ENCODE assay signal across 8 cellular contexts in the genomic region with DNA sequence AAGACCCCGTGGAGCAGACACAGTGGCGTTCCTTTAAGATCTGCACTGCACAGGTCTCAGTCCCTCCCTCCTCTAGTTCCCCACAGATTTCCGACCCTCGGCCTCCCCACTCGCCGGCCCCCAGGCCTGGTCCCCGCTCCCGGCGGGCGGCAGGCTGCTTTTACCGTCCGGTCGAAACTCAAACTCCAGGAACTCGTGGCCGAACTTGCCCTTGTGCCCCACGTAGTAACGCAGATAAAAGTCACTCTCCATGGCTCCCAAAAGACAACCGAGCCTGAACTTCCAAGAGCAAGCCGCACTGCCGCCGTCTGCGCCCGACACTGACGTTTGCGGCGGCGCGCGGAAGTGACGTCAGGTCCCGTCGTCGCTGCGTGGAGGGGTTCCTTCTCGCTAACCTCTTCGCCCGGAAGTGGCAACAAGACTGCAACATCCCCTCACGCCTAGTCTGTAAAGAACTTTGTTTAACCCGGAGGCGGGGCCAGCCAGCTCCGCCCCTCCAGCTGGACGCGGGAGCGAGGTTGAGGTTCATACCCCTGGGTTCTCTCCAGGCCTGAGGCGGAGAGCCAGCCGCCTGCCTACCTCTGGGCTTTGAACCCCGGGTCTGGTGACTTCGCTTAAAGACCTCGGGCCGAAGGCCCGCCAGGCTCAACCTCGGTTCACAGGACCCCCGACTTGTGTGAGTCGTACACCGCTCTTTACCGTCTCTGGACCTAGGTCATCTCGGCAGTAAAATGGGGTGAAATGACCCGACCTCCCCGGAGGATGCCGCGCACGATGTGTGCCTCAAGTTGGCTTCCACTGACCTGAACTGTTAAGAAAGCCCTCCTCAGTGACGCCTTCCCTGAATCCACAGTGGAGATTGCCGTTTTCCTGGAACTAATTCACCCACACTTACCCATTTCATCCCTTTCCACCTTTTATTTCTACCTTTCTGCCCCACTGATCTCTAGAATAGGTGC. TPM values are rescaled to one million over a fixed set of nuclear protein-coding genes. Genes with fewer than 3 reads are reported as not detected.
DNase-seq lines count a peak whose midpoint lies in the region; ATAC-seq, FAIRE-seq and TF ChIP-seq lines count a peak whose summit lies in the region.

A gene (minus strand): TSS at position 322 of the 959 bp plus-strand sequence. CDS start 70 bp downstream, at position 252.

- TF ChIP-seq POLR2A in GM12891 (IDR thresholded peaks at IDR 0.05; ENCODE audit: low read depth, low read length) = peak; percentile 82

- ATAC-seq in HG02840 (IDR thresholded peaks at IDR 0.05; ENCODE audit: low FRiP score, unreplicated experiment) (peak; percentile 94), T-cell (replicated peaks in 1 of 4) (peak; percentile 95 to 99 (median 98))

- POLR2A ChIA-PET in T-cell (lab: Charles Lee) = interaction anchor here (0.6 to 0.7 kb wide), 2 partner anchors 24 to 448 kb away, joined by 4 to 14 read pairs; no protein-coding TSS in a partner anchor

- 4 to 8% (median 4%) methylated on average over 64 of the region's 64 CpGs for WGBS in adipose tissue, 3 donors

- TF ChIP-seq CTCF in type B pancreatic cell (conservative IDR thresholded peaks at IDR 0.05) = no peak

- peak; percentile 99 for FAIRE-seq in GM12891 (lab: Jason Lieb, UNC)

- H3K27ac Mint-ChIP-seq in T-cell (peak within 1 kb of the TSS; percentile 89 to 93), type B pancreatic cell (peak within 1 kb of the TSS; percentile 98)

- H3K4me3 Mint-ChIP-seq in T-cell (peak within 1 kb of the TSS; percentile 95 to 99 (median 98)), type B pancreatic cell (peak within 1 kb of the TSS; percentile 92)

- H3K27me3 Mint-ChIP-seq in T-cell = no peaks in the 10 kb centered on the region
- H3K27me3 Mint-ChIP-seq in type B pancreatic cell = no peaks in the 10 kb centered on the region

- H3K27ac ChIP-seq in adipose tissue (ENCODE audit: low read depth, low read length) = no peak within 1 kb of the TSS

- H3K9me3 Mint-ChIP-seq in T-cell = no peaks in the 10 kb centered on the region
- H3K9me3 Mint-ChIP-seq in type B pancreatic cell = no peaks in the 10 kb centered on the region

- peak; percentile 98 for DNase-seq in GM12891 (ENCODE audit: insufficient read length, low spot score)
- peak; percentile 59 for DNase-seq in NCI-H1436 treated with DMSO at 0.1 percent for 48 hours (lab: John Stamatoyannopoulos, UW)
- peak; percentile 87 to 96 (median 93) for DNase-seq in T-cell
- peak; percentile 97 for DNase-seq in cardiac septum (ENCODE audit: low spot score)
- peak; percentile 94 for DNase-seq in pons (ENCODE audit: low spot score)
- peak; percentile 97 for DNase-seq in type B pancreatic cell (ENCODE audit: extremely low spot score, unreplicated experiment)

- intact Hi-C loops in cardiac septum (cut with DNase I) = no loop called here

- CTCF ChIA-PET in T-cell (lab: Charles Lee) = no interaction called here

- H3K36me3 Mint-ChIP-seq in T-cell (peaks cover 17% of the 10 kb centered on the region), type B pancreatic cell (peaks cover 8% of the 10 kb centered on the region)

- H3K4me1 Mint-ChIP-seq in T-cell = peaks cover 34 to 36% (median 34%) of the 10 kb centered on the region in 3 donors
- H3K4me1 Mint-ChIP-seq in type B pancreatic cell (ENCODE audit: unreplicated experiment) = peaks cover 21% of the 10 kb centered on the region

TF ChIP-seq in GM12891, 5 proteins besides CTCF, POLR2A, EP300 and RAD21:
- peak; percentile 38; the same call in 1 of the 2 replicates for TF ChIP-seq POU2F2 (IDR thresholded peaks at IDR 0.05; ENCODE audit: low read depth, low read length)
- peak; percentile 74 for TF ChIP-seq TAF1 (IDR thresholded peaks at IDR 0.05; ENCODE audit: low read depth, low read length)
- TF ChIP-seq POLR2AphosphoS5 (IDR thresholded peaks at IDR 0.05; ENCODE audit: low read depth, low read length) = peak; percentile 83
- TF ChIP-seq PAX5 (IDR thresholded peaks at IDR 0.05; ENCODE audit: insufficient read depth, low read length, severe bottlenecking) = no peak
- TF ChIP-seq SPI1 (IDR thresholded peaks at IDR 0.05; ENCODE audit: low read depth, low read length) = peak; percentile 60

RNA-seq across cellular contexts. Expression of the gene that starts here (rescaled TPM):
- polyA plus RNA-seq in GM12891 (2012; ENCODE audit: low read depth, missing spikeins) = 125 TPM
- total RNA-seq in T-cell (10 to 100 TPM; 43.7 to 51.9 (median 51.3) TPM), cardiac septum (21.9 TPM), type B pancreatic cell (ENCODE audit: low replicate concordance) (50.4 and 55.0 TPM in 2 replicates)
- 10 to 100 TPM; 27.9 to 72.1 (median 59.8) TPM for polyA plus RNA-seq in adipose tissue
